ENCODE assay signal across 1 cellular context in genomic region chr9:136594492-136594891, GRCh38.
TF ChIP-seq lines count a peak whose summit lies in the region.

No MANE protein-coding gene starts in this region.

TF ChIP-seq in K562, 482 proteins besides CTCF, POLR2A, EP300 and RAD21 (continued from another document):
- TF ChIP-seq FOXP4 (CRISPR knock-in tag; IDR thresholded peaks at IDR 0.05; ENCODE audit: borderline replicate concordance) (no peak), SMAD2 (IDR thresholded peaks at IDR 0.05; ENCODE audit: low read depth, low read length) (no peak), ETV1 (tag; conservative IDR thresholded peaks at IDR 0.05; ENCODE audit: low read depth) (0 out of 2 replicates have a peak, but pooled peaks have one; percentile 16), TFAM (CRISPR knock-in tag; conservative IDR thresholded peaks at IDR 0.05) (no peak), SMARCA5 (IDR thresholded peaks at IDR 0.05) (peak; percentile 85), UBTF (IDR thresholded peaks at IDR 0.05; ENCODE audit: borderline replicate concordance in 1 of 2, low read depth in 2 of 2, low read length in 2 of 2) (no peak), ZNF174 (CRISPR knock-in tag; IDR thresholded peaks at IDR 0.05) (no peak), YBX1 (IDR thresholded peaks at IDR 0.05) (no peak), HNRNPK (IDR thresholded peaks at IDR 0.05; ENCODE audit: low read depth, low read length, poor library complexity, severe bottlenecking) (no peak), LCOR (CRISPR knock-in tag; IDR thresholded peaks at IDR 0.05) (no peak), ZNF699 (CRISPR knock-in tag; IDR thresholded peaks at IDR 0.05; ENCODE audit: insufficient replicate concordance) (no peak), RBM15 (IDR thresholded peaks at IDR 0.05; ENCODE audit: insufficient read depth, low read length) (no peak), PHF20 (IDR thresholded peaks at IDR 0.05; ENCODE audit: partially characterized antibody) (peak; percentile 19), ZNF146 (CRISPR knock-in tag; IDR thresholded peaks at IDR 0.05; ENCODE audit: unreplicated experiment) (peak; percentile 100), NEUROD1 (IDR thresholded peaks at IDR 0.05; ENCODE audit: borderline replicate concordance, low read depth, low read length, partially characterized antibody) (no peak), DPF2 (IDR thresholded peaks at IDR 0.05) (no peak), ZNF507 (tag; conservative IDR thresholded peaks at IDR 0.05) (no peak), ARID3A (IDR thresholded peaks at IDR 0.05; ENCODE audit: borderline replicate concordance, low read depth, low read length) (no peak), CHD4 (IDR thresholded peaks at IDR 0.05; ENCODE audit: insufficient read depth, insufficient replicate concordance, low read depth, low read length, poor library complexity, severe bottlenecking) (peak; percentile 89), IRF2 (CRISPR knock-in tag; IDR thresholded peaks at IDR 0.05) (no peak), SMAD1 (IDR thresholded peaks at IDR 0.05; ENCODE audit: low read depth, low read length, partially characterized antibody) (no peak), CBX3 (IDR thresholded peaks at IDR 0.05; ENCODE audit: borderline replicate concordance in 1 of 2, low read length in 2 of 2) (0 out of 3 replicates have a peak, but pooled peaks of 1 of the 2 experiments have one; percentile 33), PURB (CRISPR knock-in tag; IDR thresholded peaks at IDR 0.05; ENCODE audit: low read depth) (no peak), KAT7 (CRISPR knock-in tag; IDR thresholded peaks at IDR 0.05; ENCODE audit: borderline replicate concordance) (no peak)
